ENCODE assay signal across 8 cellular contexts in genomic region chr16:75000481-75001081, GRCh38. TPM values are rescaled to one million over a fixed set of nuclear protein-coding genes. Genes with fewer than 3 reads are reported as not detected.
A peak's percentile ranks its signal among the peaks of the same experiment; 100 is the strongest.
DNase-seq lines count a peak whose midpoint lies in the region; ATAC-seq, FAIRE-seq and TF ChIP-seq lines count a peak whose summit lies in the region.

No MANE protein-coding gene starts in this region.

- CTCF ChIA-PET in H1 (lab: Charles Lee; ENCODE audit: partially characterized antibody) = interaction anchor here (4.2 to 9.3 kb wide), 2 partner anchors 97 to 114 kb away, joined by 24 to 171 read pairs; partner anchors contain the start of gene LDHD

- no peak for FAIRE-seq in H1 (lab: Jason Lieb, UNC)
- no peak for FAIRE-seq in HTR-8/SVneo (lab: Jason Lieb, UNC)

- no peak overlapping the region for H3K23ac ChIP-seq in H1 (ENCODE audit: insufficient read length)

- no peak for TF ChIP-seq EP300 in H1 (IDR thresholded peaks at IDR 0.05; ENCODE audit: borderline replicate concordance in 1 of 2, low read depth in 2 of 2, low read length in 2 of 2)

- peak overlapping the region; percentile 81; the same call in 1 of the 2 replicates for H2BK12ac ChIP-seq in H1 (ENCODE audit: low read depth, low read length)

- H3K56ac ChIP-seq in H1 (replicated peaks; ENCODE audit: insufficient read length, low read depth, low read length) = no peak overlapping the region

- H3K4ac ChIP-seq in H1 (replicated peaks; ENCODE audit: insufficient read length, low read depth, low read length) = no peak overlapping the region

- no peak for TF ChIP-seq RAD21 in H1 (IDR thresholded peaks at IDR 0.05 in 1 of 2, conservative IDR thresholded peaks at IDR 0.05 in 1 of 2; ENCODE audit: low read depth in 2 of 2, low read length in 2 of 2)

- peaks cover 10% of the 10 kb centered on the region; the same call in 1 of the 2 replicates for H4K20me1 ChIP-seq in OCI-LY3 (ENCODE audit: insufficient read depth, low read length)
- peaks cover 20 to 27% of the 10 kb centered on the region in 2 experiments for H4K20me1 ChIP-seq in H1 (replicated peaks in 1 of 2; ENCODE audit: control insufficient read depth in 1 of 2, insufficient read depth in 2 of 2, low read length in 2 of 2)

- H3K4me1 ChIP-seq in ES-I3 (ENCODE audit: insufficient read depth, low read length) (peaks cover 15% of the 10 kb centered on the region; the same call in 1 of the 2 replicates), OCI-LY3 (ENCODE audit: low read length) (peaks cover 18% of the 10 kb centered on the region), H1 (replicated peaks in 1 of 4; ENCODE audit: control insufficient read depth in 3 of 4, insufficient read depth in 4 of 4, low read length in 3 of 4) (peaks cover 2 to 18% (median 12%) of the 10 kb centered on the region in 4 experiments; a peak in 6 of 7 replicates), muscle layer of duodenum (ENCODE audit: control insufficient read depth in 1 of 2, insufficient read depth in 2 of 2, low read length in 2 of 2) (peaks cover 0 to 16% of the 10 kb centered on the region in 2 donors)

- no peak overlapping the region; the same call in 1 of the 2 replicates for H2AK5ac ChIP-seq in H1 (ENCODE audit: low read depth, low read length)

- peak overlapping the region; percentile 77 for H3K4me2 ChIP-seq in OCI-LY3 (ENCODE audit: low read length)
- peak overlapping the region; percentile 84 for H3K4me2 ChIP-seq in H1 (ENCODE audit: insufficient read depth in 1 of 2, low read depth in 2 of 2, low read length in 2 of 2)

- ATAC-seq in GM18505 (IDR thresholded peaks at IDR 0.05; ENCODE audit: unreplicated experiment) (no peak), GM21390 (IDR thresholded peaks at IDR 0.05; ENCODE audit: unreplicated experiment) (no peak)

- peak overlapping the region; percentile 63; the same call in 1 of the 2 replicates for H3K9ac ChIP-seq in ES-I3 (ENCODE audit: low read depth, low read length)
- no peak overlapping the region for H3K9ac ChIP-seq in OCI-LY3 (ENCODE audit: low read length)
- peak overlapping the region in 1 of 4 experiments; percentile 25; a peak in 3 of 7 replicates for H3K9ac ChIP-seq in H1 (replicated peaks in 1 of 4; ENCODE audit: extremely low read depth in 1 of 4, low read depth in 3 of 4, low read length in 3 of 4)

- peaks cover 9% of the 10 kb centered on the region for H3K79me1 ChIP-seq in H1 (ENCODE audit: low read depth, low read length)

- TF ChIP-seq CTCF in OCI-LY3 (IDR thresholded peaks at IDR 0.05; ENCODE audit: low read depth, low read length) (no peak), H1 (IDR thresholded peaks at IDR 0.05; ENCODE audit: control extremely low read depth in 1 of 3, insufficient read depth in 1 of 3, low read depth in 1 of 3, low read length in 3 of 3) (no peak)

- H2BK20ac ChIP-seq in H1 (ENCODE audit: low read length) = no peak overlapping the region

- peak overlapping the region; percentile 89 for H3K4me3 ChIP-seq in OCI-LY3 (ENCODE audit: low read length)
- peak overlapping the region; percentile 56 to 90 (median 70) for H3K4me3 ChIP-seq in H1 (ENCODE audit: extremely low read depth in 1 of 4, insufficient read depth in 2 of 4, low read depth in 3 of 4, low read length in 4 of 4)
- peak overlapping the region; percentile 78 to 91 for H3K4me3 ChIP-seq in muscle layer of duodenum (ENCODE audit: low read depth in 1 of 2, low read length in 2 of 2)

- H4K8ac ChIP-seq in H1 (ENCODE audit: extremely low read depth, insufficient read depth, low read length) = peak overlapping the region; percentile 22

- H2BK15ac ChIP-seq in H1 (ENCODE audit: low read length) = no peak overlapping the region

- no peak overlapping the region for H4K91ac ChIP-seq in H1 (replicated peaks; ENCODE audit: insufficient read length, low read length)

- DNase-seq in H1 (ENCODE audit: low read depth in 1 of 2, low spot score in 2 of 2) = no peak
- no peak for DNase-seq in COLO829 (ENCODE audit: low spot score)
- no peak for DNase-seq in HTR-8/SVneo (ENCODE audit: insufficient read length, low spot score)

- H3K79me2 ChIP-seq in OCI-LY3 (ENCODE audit: low read length) (no peaks in the 10 kb centered on the region), H1 (ENCODE audit: control insufficient read depth in 1 of 2, insufficient read depth in 2 of 2, low read length in 2 of 2) (peaks cover 34 to 59% of the 10 kb centered on the region in 2 experiments)

- H3K23me2 ChIP-seq in H1 (ENCODE audit: low read depth, low read length) = peaks cover 9% of the 10 kb centered on the region

- no peaks in the 10 kb centered on the region for H3K9me3 ChIP-seq in ES-I3 (ENCODE audit: control insufficient read depth, insufficient read depth, low read length)
- no peaks in the 10 kb centered on the region for H3K9me3 ChIP-seq in OCI-LY3 (ENCODE audit: insufficient read depth, low read length)
- no peaks in the 10 kb centered on the region for H3K9me3 ChIP-seq in H1 (ENCODE audit: insufficient read depth in 2 of 2, low read depth in 1 of 2, low read length in 1 of 2)
- H3K9me3 ChIP-seq in muscle layer of duodenum (ENCODE audit: control insufficient read depth in 1 of 2, low read length in 2 of 2) = no peaks in the 10 kb centered on the region

- no peak overlapping the region for H4K5ac ChIP-seq in H1 (ENCODE audit: insufficient read length, low read depth, low read length)

- H3K36me3 ChIP-seq in ES-I3 (ENCODE audit: insufficient read depth, low read length) (no peaks in the 10 kb centered on the region), OCI-LY3 (replicated peaks; ENCODE audit: low read depth, low read length) (no peaks in the 10 kb centered on the region), H1 (ENCODE audit: control insufficient read depth in 2 of 4, insufficient read depth in 4 of 4, low read length in 3 of 4) (no peaks in the 10 kb centered on the region), muscle layer of duodenum (ENCODE audit: control insufficient read depth in 1 of 2, insufficient read depth in 2 of 2, low read length in 2 of 2) (no peaks in the 10 kb centered on the region)

- H3K27ac ChIP-seq in OCI-LY3 (ENCODE audit: low read length) = no peak overlapping the region
- H3K27ac ChIP-seq in H1 (ENCODE audit: low read depth, low read length) = no peak overlapping the region
- peak overlapping the region; percentile 19 for H3K27ac ChIP-seq in muscle layer of duodenum (ENCODE audit: low read length)

- POLR2A ChIA-PET in H1 (lab: Charles Lee; ENCODE audit: partially characterized antibody) = interaction anchor here (0.9 to 7.8 kb wide), 3 partner anchors 16 to 110 kb away, joined by 3 to 62 read pairs (median 5); partner anchors contain the start of gene WDR59

- no peak for TF ChIP-seq POLR2A in H1 (IDR thresholded peaks at IDR 0.05; ENCODE audit: control extremely low read depth in 1 of 2, low read depth in 2 of 2, low read length in 2 of 2)
- TF ChIP-seq POLR2A in GM18505 (IDR thresholded peaks at IDR 0.05; ENCODE audit: borderline replicate concordance, extremely low read depth, insufficient read depth, insufficient read length) = no peak

- 23% methylated on average over 15 of the region's 15 CpGs; no CpG with 5 or more reads in 1 of the 2 experiments for WGBS in H1 (ENCODE audit: extremely low coverage in 1 of 2, insufficient coverage in 1 of 2, insufficient read length in 1 of 2, insufficient replicate concordance in 2 of 2, low coverage in 1 of 2, low lambda C conversion rate in 2 of 2, missing lambda C conversion rate in 1 of 2), 2 experiments

- H3K27me3 ChIP-seq in OCI-LY3 (ENCODE audit: low read depth, low read length) (peaks cover 29% of the 10 kb centered on the region), H1 (replicated peaks in 1 of 4; ENCODE audit: control insufficient read depth in 3 of 4, extremely low read depth in 1 of 4, insufficient read depth in 3 of 4, low read length in 3 of 4) (no peaks in the 10 kb centered on the region; a peak in 1 of 7 replicates), muscle layer of duodenum (ENCODE audit: low read depth, low read length) (no peaks in the 10 kb centered on the region)

- H2AFZ ChIP-seq in OCI-LY3 (ENCODE audit: low read depth, low read length) (no peak overlapping the region), H1 (ENCODE audit: low read length) (no peak overlapping the region)

- no peak overlapping the region for H2BK5ac ChIP-seq in H1 (ENCODE audit: low read depth, low read length)

- H2BK120ac ChIP-seq in H1 (replicated peaks; ENCODE audit: low read depth, low read length) = no peak overlapping the region

- no peak overlapping the region for H3K18ac ChIP-seq in H1 (ENCODE audit: extremely low read depth, low read length)

- no peak overlapping the region for H3K14ac ChIP-seq in H1 (ENCODE audit: insufficient read length)

TF ChIP-seq in H1, 55 proteins besides CTCF, POLR2A, EP300 and RAD21 (continues in another document):
- no peak for TF ChIP-seq NRF1 (IDR thresholded peaks at IDR 0.05; ENCODE audit: low read depth, low read length)
- TF ChIP-seq JUND (IDR thresholded peaks at IDR 0.05; ENCODE audit: low read length) = no peak
- no peak for TF ChIP-seq SP1 (IDR thresholded peaks at IDR 0.05; ENCODE audit: low read depth, low read length)
- TF ChIP-seq SAP30 (IDR thresholded peaks at IDR 0.05; ENCODE audit: insufficient read depth, insufficient replicate concordance, low read length) = peak; percentile 48
- 0 out of 2 replicates have a peak, but pooled peaks have one; percentile 19 for TF ChIP-seq RBBP5 (IDR thresholded peaks at IDR 0.05; ENCODE audit: borderline replicate concordance, low read depth, low read length)
- TF ChIP-seq TEAD4 (IDR thresholded peaks at IDR 0.05; ENCODE audit: low read depth, low read length) = no peak
- TF ChIP-seq RXRA (IDR thresholded peaks at IDR 0.05; ENCODE audit: insufficient read depth, low read depth, low read length) = no peak

RNA-seq across cellular contexts. Expression of gene ZNRF1, which starts 1.8 kb away (rescaled TPM):
- 48.0 and 52.9 TPM in 2 replicates for total RNA-seq in H1 (2021; fragmentation: NEBNext Ultra II Directional; extraction: Animal tissue kit (Norgen Biotek cat#: 25700))
- 33.5 and 42.5 TPM in 2 replicates for polyA plus RNA-seq in H1 (2011; rRNA removed)
- 30.2 TPM for polyA plus RNA-seq in H1 (2011; cell fraction: cytosol; rRNA removed)
- polyA plus RNA-seq in H1 (2011; cell fraction: nucleus; rRNA removed) = 55.1 TPM
- polyA plus RNA-seq in H1 (2012, experiment 1 of 2) = 30.6 to 46.2 TPM (median 40.5 TPM) in 4 replicates
- 23.2 TPM for polyA plus RNA-seq in H1 (2012, experiment 2 of 2)
- polyA plus RNA-seq in H1 (2013, experiment 1 of 2) = 48.2 TPM
- 43.2 TPM for polyA plus RNA-seq in H1 (2013, experiment 2 of 2)
- 21.6 and 37.6 TPM in 2 replicates for polyA minus RNA-seq in H1 (2011; rRNA and poly(A)+ RNA removed)
- polyA minus RNA-seq in H1 (2011; cell fraction: cytosol; rRNA and poly(A)+ RNA removed) = 30.3 TPM
- polyA minus RNA-seq in H1 (2011; cell fraction: nucleus; rRNA and poly(A)+ RNA removed) = 43.5 TPM

RNA-seq across cellular contexts. Expression of gene WDR59, which starts 15.7 kb away (rescaled TPM):
- total RNA-seq in H1 (2021; fragmentation: NEBNext Ultra II Directional; extraction: Animal tissue kit (Norgen Biotek cat#: 25700)) = 107 and 124 TPM in 2 replicates
- 84.2 and 106 TPM in 2 replicates for polyA plus RNA-seq in H1 (2011; rRNA removed)
- polyA plus RNA-seq in H1 (2011; cell fraction: cytosol; rRNA removed) = 97.0 TPM
- 198 TPM for polyA plus RNA-seq in H1 (2011; cell fraction: nucleus; rRNA removed)
- polyA plus RNA-seq in H1 (2012, experiment 1 of 2) = 59.4 to 74.2 TPM (median 64.9 TPM) in 4 replicates
- 28.9 TPM for polyA plus RNA-seq in H1 (2012, experiment 2 of 2)
- 35.9 TPM for polyA plus RNA-seq in H1 (2013, experiment 1 of 2)
- 38.4 TPM for polyA plus RNA-seq in H1 (2013, experiment 2 of 2)
- 160 and 167 TPM in 2 replicates for polyA minus RNA-seq in H1 (2011; rRNA and poly(A)+ RNA removed)
- polyA minus RNA-seq in H1 (2011; cell fraction: cytosol; rRNA and poly(A)+ RNA removed) = 51.4 TPM
- polyA minus RNA-seq in H1 (2011; cell fraction: nucleus; rRNA and poly(A)+ RNA removed) = 80.8 TPM
